In the genomic region with DNA sequence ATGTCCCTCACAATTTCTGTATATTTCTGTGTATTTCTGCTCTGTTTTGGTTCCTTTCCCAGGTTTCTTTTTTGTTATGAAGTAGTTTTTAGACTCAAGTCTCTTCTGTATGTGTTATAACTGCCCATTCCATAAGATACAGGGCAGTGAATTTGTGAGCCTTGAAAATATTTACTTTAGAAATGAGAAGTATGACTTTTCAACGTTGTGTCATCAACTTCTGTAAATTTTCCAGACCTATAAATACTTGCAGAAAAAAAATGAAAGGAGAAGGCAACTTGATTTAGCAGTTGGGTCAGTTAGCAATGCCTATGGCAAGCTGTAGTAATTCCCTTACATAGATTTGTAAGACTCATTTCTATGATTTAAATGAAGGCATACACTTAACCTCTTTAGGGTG, we compare ENCODE assay signal across 1 cellular context.
TF ChIP-seq lines count a peak whose summit lies in the region.

No MANE protein-coding gene starts in this region.

TF ChIP-seq in HepG2, 621 proteins besides CTCF, POLR2A, EP300 and RAD21:
- TF ChIP-seq, protein P1, sequence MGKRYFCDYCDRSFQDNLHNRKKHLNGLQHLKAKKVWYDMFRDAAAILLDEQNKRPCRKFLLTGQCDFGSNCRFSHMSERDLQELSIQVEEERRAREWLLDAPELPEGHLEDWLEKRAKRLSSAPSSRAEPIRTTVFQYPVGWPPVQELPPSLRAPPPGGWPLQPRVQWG (CRISPR knock-in tag; IDR thresholded peaks at IDR 0.05; ENCODE audit: borderline replicate concordance, low read depth): no peak
- TF ChIP-seq SPEN (CRISPR knock-in tag; IDR thresholded peaks at IDR 0.05; ENCODE audit: low read depth): no peak
- no peak for TF ChIP-seq CHD4 (IDR thresholded peaks at IDR 0.05; ENCODE audit: borderline replicate concordance, low read length)
- no peak for TF ChIP-seq IRF2 (CRISPR knock-in tag; IDR thresholded peaks at IDR 0.05)
- TF ChIP-seq, protein P2, sequence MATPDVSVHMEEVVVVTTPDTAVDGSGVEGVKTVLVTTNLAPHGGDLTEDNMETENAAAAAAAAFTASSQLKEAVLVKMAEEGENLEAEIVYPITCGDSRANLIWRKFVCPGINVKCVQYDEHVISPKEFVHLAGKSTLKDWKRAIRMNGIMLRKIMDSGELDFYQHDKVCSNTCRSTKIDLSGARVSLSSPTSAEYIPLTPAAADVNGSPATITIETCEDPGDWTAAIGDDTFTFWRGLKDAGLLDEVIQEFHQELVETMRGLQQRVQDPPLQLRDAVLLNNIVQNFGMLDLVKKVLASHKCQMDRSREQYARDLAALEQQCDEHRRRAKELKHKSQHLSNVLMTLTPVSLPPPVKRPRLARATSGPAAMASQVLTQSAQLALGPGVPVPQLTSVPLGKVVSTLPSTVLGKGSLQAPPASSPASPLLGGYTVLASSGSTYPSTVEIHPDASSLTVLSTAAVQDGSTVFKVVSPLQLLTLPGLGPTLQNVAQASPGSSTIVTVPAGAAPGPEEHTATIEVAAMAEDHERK (CRISPR knock-in tag; IDR thresholded peaks at IDR 0.05; ENCODE audit: low read depth): no peak
- TF ChIP-seq HOXA5 (CRISPR knock-in tag; IDR thresholded peaks at IDR 0.05): no peak
